In the genomic region with DNA sequence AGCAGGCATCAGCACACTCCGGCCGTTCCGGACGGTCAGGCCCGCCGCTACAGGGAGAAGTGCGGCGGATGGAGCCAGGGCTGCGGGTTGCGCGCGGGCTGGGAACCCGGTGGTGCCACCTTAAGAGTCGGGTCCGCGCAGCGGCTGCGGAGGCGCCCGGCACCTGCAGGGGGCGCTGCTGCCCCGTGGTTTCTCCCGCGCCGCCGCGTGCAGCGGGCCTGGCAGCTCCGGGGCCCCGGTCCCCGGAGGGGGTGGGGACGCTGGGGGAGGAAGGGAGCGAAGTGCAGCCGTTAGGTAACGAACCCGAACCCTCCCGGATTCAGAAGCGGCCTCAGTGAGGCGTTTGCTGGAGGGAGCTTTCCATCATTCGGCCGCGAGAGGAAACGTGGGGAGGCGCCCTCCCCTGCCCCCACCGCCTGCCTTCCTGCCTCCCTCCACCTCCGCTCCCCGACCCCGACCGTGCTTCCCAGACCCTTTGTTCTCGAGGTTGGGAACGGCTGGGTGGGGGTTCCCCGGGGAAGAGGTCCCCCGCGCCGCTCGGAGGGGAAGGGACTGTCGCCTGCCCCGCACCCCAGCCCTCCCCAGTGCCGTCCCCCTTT, we compare ENCODE assay signal across 8 cellular contexts. TPM values are rescaled to one million over a fixed set of nuclear protein-coding genes. Genes with fewer than 3 reads are reported as not detected.
DNase-seq lines count a peak whose midpoint lies in the region; ATAC-seq lines count a peak whose summit lies in the region.

No MANE protein-coding gene starts in this region.

- peak; percentile 24 for ATAC-seq in GM18499 (IDR thresholded peaks at IDR 0.05; ENCODE audit: insufficient read depth, unreplicated experiment)
- peak; percentile 76 for ATAC-seq in HG02885 (IDR thresholded peaks at IDR 0.05; ENCODE audit: poor library complexity, unreplicated experiment)

- peak; percentile 78 for DNase-seq in A172 (ENCODE audit: low spot score)
- DNase-seq in NCI-H187 (lab: John Stamatoyannopoulos, UW): peak; percentile 58 to 64
- peak; percentile 90 for DNase-seq in activated CD4-positive, CD25-positive, alpha-beta regulatory T cell treated with anti-CD3 and anti-CD28 coated beads, Interleukin-2, amount 50 U/mL, for 72 hours
- DNase-seq in cerebellum (ENCODE audit: low spot score): peak; percentile 90
- peak; percentile 83 for DNase-seq in kidney glomerular epithelial cell (lab: John Stamatoyannopoulos, UW)
- peak; percentile 72 to 89 for DNase-seq in stimulated activated CD4-positive, alpha-beta T cell treated with anti-CD3 and anti-CD28 coated beads, Interleukin-1b, Interleukin-23, amount 100 ng/mL, for 1 hour (ENCODE audit: low read depth in 2 of 2)

RNA-seq across cellular contexts. Expression of a gene that starts 29.7 kb away (rescaled TPM):
- total RNA-seq in A172 (2014; rRNA removed; shearing (Covaris generic)): 0.53 and 2.4 TPM in 2 replicates
- total RNA-seq in cerebellum: 8.8 TPM

RNA-seq across cellular contexts. Expression of a gene that starts 38.2 kb away (rescaled TPM):
- total RNA-seq in A172 (2014; rRNA removed; shearing (Covaris generic)): 22.7 and 26.0 TPM in 2 replicates
- total RNA-seq in cerebellum: 74.9 TPM

Comparison
In these comparisons a context has a peak if more than half of its experiments do, and no peak if none do; other contexts are left out.
1. Peak in every context shown above with its lines: DNase-seq and ATAC-seq.